Comparison of ENCODE assay signal across 19 cellular contexts in the genomic region with DNA sequence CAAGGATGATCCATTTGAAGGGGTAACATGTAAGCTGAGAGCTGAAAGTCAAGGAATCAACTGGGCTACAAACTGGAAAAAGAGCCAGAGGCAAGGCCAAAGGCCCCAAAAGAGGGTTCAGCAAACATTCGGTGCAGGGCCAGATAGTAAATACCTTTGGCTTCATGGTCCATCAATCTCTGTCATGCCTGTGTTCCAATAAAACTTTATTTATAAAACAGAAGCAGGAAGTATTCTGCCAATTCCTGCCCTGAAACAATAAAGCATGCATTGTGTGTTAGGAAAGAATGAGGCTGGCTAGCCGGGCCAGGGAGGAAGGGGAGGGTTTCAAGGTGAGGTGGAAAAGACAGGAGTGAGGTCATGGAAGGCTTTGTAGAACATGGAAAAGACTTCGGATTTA.
DNase-seq lines count a peak whose midpoint lies in the region; ATAC-seq and TF ChIP-seq lines count a peak whose summit lies in the region.
"Had no signal": no experiment of that assay in that cellular context is flagged by ENCODE, and none has a peak within 500 bp of the region (broad histone marks: within the 10 kb centered on the region; RNA-seq: fewer than 3 reads in every experiment).

No MANE protein-coding gene starts in this region.

- H3K4me1 ChIP-seq in IMR-90 (ENCODE audit: control insufficient read depth, insufficient read depth, low read length): peaks cover 6% of the 10 kb centered on the region
- peaks cover 12 to 14% of the 10 kb centered on the region in 2 experiments for H3K4me1 ChIP-seq in trophoblast cell (ENCODE audit: control insufficient read depth in 1 of 2, insufficient read depth in 2 of 2, low read length in 2 of 2)
- peaks cover 0 to 5% of the 10 kb centered on the region in 2 donors for H3K4me1 ChIP-seq in neuronal stem cell (ENCODE audit: control insufficient read depth in 2 of 2, insufficient read depth in 1 of 2, low read depth in 1 of 2, low read length in 2 of 2)

- H3K4me2 ChIP-seq in IMR-90 (ENCODE audit: low read depth, low read length): no peak overlapping the region
- no peak overlapping the region for H3K4me2 ChIP-seq in trophoblast cell (ENCODE audit: low read length)
- no peak overlapping the region for H3K4me2 ChIP-seq in neuronal stem cell (ENCODE audit: insufficient read depth, low read length, poor library complexity, severe bottlenecking)
- H3K4me2 ChIP-seq: A549, smooth muscle cell had no signal

- no peaks in the 10 kb centered on the region for H3K27me3 Mint-ChIP-seq in activated CD4-positive, alpha-beta T cell treated with anti-CD3 and anti-CD28 coated beads, Interleukin-2, amount 10 ng/mL, durations not matched to agents 7 days and 5 days
- H3K27me3 Mint-ChIP-seq in activated T-helper 1 cell treated with anti-CD3 and anti-CD28 coated beads, Interleukin-12 subunit alpha, Interleukin-12 subunit beta, Interleukin-2, Interleukin-4 antibody, amounts not matched to agents 30 ng/mL and 10 ng/mL and 1 ng/mL, durations not matched to agents 14 hours and 24 hours and 36 hours (ENCODE audit: insufficient read depth): no peaks in the 10 kb centered on the region
- H3K27me3 Mint-ChIP-seq in natural killer cell (ENCODE audit: low read depth in 2 of 2): no peaks in the 10 kb centered on the region
- H3K27me3 Mint-ChIP-seq: brain had no signal

- H3K14ac ChIP-seq in IMR-90 (replicated peaks; ENCODE audit: low read depth, low read length): no peak overlapping the region
- no peak overlapping the region for H3K14ac ChIP-seq in trophoblast cell (ENCODE audit: low read length)
- H3K14ac ChIP-seq in neuronal stem cell (ENCODE audit: low read length): no peak overlapping the region

- H2BK15ac ChIP-seq in IMR-90 (ENCODE audit: low read depth, low read length): no peak overlapping the region
- no peak overlapping the region for H2BK15ac ChIP-seq in neuronal stem cell (ENCODE audit: low read length)

- intact Hi-C loops in IMR-90 (cut with micrococcal nuclease): no loop called here
- intact Hi-C loops in activated T-helper 1 cell treated with anti-CD3 and anti-CD28 coated beads, Interleukin-12 subunit alpha, Interleukin-12 subunit beta, Interleukin-2, Interleukin-4 antibody, amounts not matched to agents 30 ng/mL and 10 ng/mL and 1 ng/mL, durations not matched to agents 14 hours and 24 hours and 36 hours (cut with micrococcal nuclease): loop anchor here (5.0 to 10.0 kb wide), 2 partner anchors 294 to 366 kb away; no protein-coding TSS in a partner anchor
- intact Hi-C loops in natural killer cell (cut with micrococcal nuclease): no loop called here

- no peak overlapping the region for H3K4me3 Mint-ChIP-seq in activated CD4-positive, alpha-beta T cell treated with anti-CD3 and anti-CD28 coated beads, Interleukin-2, amount 10 ng/mL, durations not matched to agents 7 days and 5 days
- no peak overlapping the region for H3K4me3 Mint-ChIP-seq in activated T-helper 1 cell treated with anti-CD3 and anti-CD28 coated beads, Interleukin-12 subunit alpha, Interleukin-12 subunit beta, Interleukin-2, Interleukin-4 antibody, amounts not matched to agents 30 ng/mL and 10 ng/mL and 1 ng/mL, durations not matched to agents 14 hours and 24 hours and 36 hours
- H3K4me3 Mint-ChIP-seq in natural killer cell: no peak overlapping the region
- H3K4me3 Mint-ChIP-seq: brain, nephron progenitor cell had no signal

- H3K4me3 ChIP-seq in IMR-90 (ENCODE audit: insufficient read depth, low read depth, low read length): no peak overlapping the region
- H3K4me3 ChIP-seq in trophoblast cell (ENCODE audit: low read depth, low read length): no peak overlapping the region
- no peak overlapping the region for H3K4me3 ChIP-seq in neuronal stem cell (ENCODE audit: low read length in 2 of 2)
- H3K4me3 ChIP-seq: A549, coronary artery, lung, smooth muscle cell, thoracic aorta had no signal

- BruUV-seq in IMR-90 (replicated peaks; lab: Mats Ljungman, UMichigan): no TSS peak

- peaks cover 18% of the 10 kb centered on the region for H3K9me3 Mint-ChIP-seq in activated CD4-positive, alpha-beta T cell treated with anti-CD3 and anti-CD28 coated beads, Interleukin-2, amount 10 ng/mL, durations not matched to agents 7 days and 5 days
- H3K9me3 Mint-ChIP-seq in activated T-helper 1 cell treated with anti-CD3 and anti-CD28 coated beads, Interleukin-12 subunit alpha, Interleukin-12 subunit beta, Interleukin-2, Interleukin-4 antibody, amounts not matched to agents 30 ng/mL and 10 ng/mL and 1 ng/mL, durations not matched to agents 14 hours and 24 hours and 36 hours: peaks cover 21% of the 10 kb centered on the region
- peaks cover 0 to 3% of the 10 kb centered on the region in 2 donors for H3K9me3 Mint-ChIP-seq in natural killer cell

- peak overlapping the region; percentile 99 for H3K27ac Mint-ChIP-seq in activated CD4-positive, alpha-beta T cell treated with anti-CD3 and anti-CD28 coated beads, Interleukin-2, amount 10 ng/mL, durations not matched to agents 7 days and 5 days
- H3K27ac Mint-ChIP-seq in activated T-helper 1 cell treated with anti-CD3 and anti-CD28 coated beads, Interleukin-12 subunit alpha, Interleukin-12 subunit beta, Interleukin-2, Interleukin-4 antibody, amounts not matched to agents 30 ng/mL and 10 ng/mL and 1 ng/mL, durations not matched to agents 14 hours and 24 hours and 36 hours: peak overlapping the region; percentile 94
- H3K27ac Mint-ChIP-seq in natural killer cell: peak overlapping the region; percentile 97 to 98
- H3K27ac Mint-ChIP-seq: brain, nephron progenitor cell had no signal

- no peak for TF ChIP-seq RAD21 in IMR-90 (IDR thresholded peaks at IDR 0.05; ENCODE audit: low read length)

- TF ChIP-seq POLR2A in IMR-90 (IDR thresholded peaks at IDR 0.05; ENCODE audit: low read depth, low read length): no peak

- H4K12ac ChIP-seq in trophoblast cell (ENCODE audit: low read depth, low read length): no peak overlapping the region

- no peak overlapping the region for H2BK120ac ChIP-seq in IMR-90 (ENCODE audit: low read depth, low read length)
- H2BK120ac ChIP-seq in trophoblast cell (ENCODE audit: insufficient read depth, low read length, poor library complexity): no peak overlapping the region
- H2BK120ac ChIP-seq in neuronal stem cell (ENCODE audit: low read depth, low read length): no peak overlapping the region

- H3K79me2 ChIP-seq in trophoblast cell (ENCODE audit: control insufficient read depth, insufficient read depth, low read length, poor library complexity): no peaks in the 10 kb centered on the region

- H3K27ac ChIP-seq in IMR-90 (ENCODE audit: insufficient read depth, low read length): no peak overlapping the region
- no peak overlapping the region for H3K27ac ChIP-seq in trophoblast cell (ENCODE audit: low read depth, low read length)
- no peak overlapping the region for H3K27ac ChIP-seq in neuronal stem cell (replicated peaks; ENCODE audit: low read length)
- H3K27ac ChIP-seq: A549, C4-2B, coronary artery, thoracic aorta had no signal

- no peak overlapping the region for H2BK12ac ChIP-seq in trophoblast cell (ENCODE audit: low read length)
- no peak overlapping the region for H2BK12ac ChIP-seq in neuronal stem cell (ENCODE audit: low read length)

- H4K91ac ChIP-seq in IMR-90 (ENCODE audit: insufficient read depth, low read depth, low read length) (no peak overlapping the region), trophoblast cell (ENCODE audit: low read depth, low read length) (no peak overlapping the region), neuronal stem cell (ENCODE audit: low read depth, low read length, poor library complexity) (no peak overlapping the region)

- TF ChIP-seq CTCF in IMR-90 (conservative IDR thresholded peaks at IDR 0.05; ENCODE audit: low read depth, low read length) (no peak), natural killer cell (IDR thresholded peaks at IDR 0.05) (no peak)

- H3K56ac ChIP-seq in IMR-90 (ENCODE audit: extremely low read depth, insufficient read depth, low read length): no peak overlapping the region

- in situ Hi-C loops in IMR-90 (cut with MboI; ENCODE audit: low sequenced_read_pairs): no loop called here

- H2BK5ac ChIP-seq in IMR-90 (ENCODE audit: low read depth, low read length, poor library complexity, severe bottlenecking): no peak overlapping the region
- no peak overlapping the region for H2BK5ac ChIP-seq in trophoblast cell (ENCODE audit: low read depth, low read length, poor library complexity)
- no peak overlapping the region for H2BK5ac ChIP-seq in neuronal stem cell (ENCODE audit: low read length)

- peaks cover 5% of the 10 kb centered on the region for H3K36me3 Mint-ChIP-seq in activated CD4-positive, alpha-beta T cell treated with anti-CD3 and anti-CD28 coated beads, Interleukin-2, amount 10 ng/mL, durations not matched to agents 7 days and 5 days (ENCODE audit: low read depth)
- peaks cover 16% of the 10 kb centered on the region for H3K36me3 Mint-ChIP-seq in activated T-helper 1 cell treated with anti-CD3 and anti-CD28 coated beads, Interleukin-12 subunit alpha, Interleukin-12 subunit beta, Interleukin-2, Interleukin-4 antibody, amounts not matched to agents 30 ng/mL and 10 ng/mL and 1 ng/mL, durations not matched to agents 14 hours and 24 hours and 36 hours (ENCODE audit: low read depth)
- peaks cover 12% of the 10 kb centered on the region for H3K36me3 Mint-ChIP-seq in natural killer cell
- H3K36me3 Mint-ChIP-seq: brain had no signal

- DNase-seq in activated CD4-positive, alpha-beta T cell treated with anti-CD3 and anti-CD28 coated beads, Interleukin-2, amount 10 ng/mL, durations not matched to agents 7 days and 5 days: no peak
- no peak for DNase-seq in activated CD4-positive, alpha-beta T cell treated with anti-CD3 and anti-CD28 coated beads for 1 hour
- DNase-seq in IMR-90 (no peak), natural killer cell (no peak), NCI-H2227 treated with DMSO at 0.1 percent for 48 hours (lab: John Stamatoyannopoulos, UW) (no peak), trophoblast cell (no peak), neuronal stem cell (ENCODE audit: low spot score) (no peak)
- no peak for DNase-seq in activated T-helper 1 cell treated with anti-CD3 and anti-CD28 coated beads, Interleukin-12 subunit alpha, Interleukin-12 subunit beta, Interleukin-2, Interleukin-4 antibody, amounts not matched to agents 30 ng/mL and 10 ng/mL and 1 ng/mL, durations not matched to agents 14 hours and 24 hours and 36 hours (ENCODE audit: low spot score)
- DNase-seq: DMS79; NCI-H187; nephron progenitor cell; stimulated activated CD8-positive, alpha-beta memory T cell treated with anti-CD3 and anti-CD28 coated beads, Interleukin-4, amount 100 ng/mL, for 48 hours had no signal

- dilution Hi-C loops in IMR-90 (cut with HindIII; ENCODE audit: low sequenced_read_pairs, unreplicated experiment): no loop called here

- H3K4ac ChIP-seq in IMR-90 (ENCODE audit: low read depth, low read length): no peak overlapping the region
- H3K4ac ChIP-seq in trophoblast cell (ENCODE audit: low read depth, low read length): no peak overlapping the region
- H3K4ac ChIP-seq in neuronal stem cell (ENCODE audit: low read length): no peak overlapping the region

- no peak overlapping the region for H2BK20ac ChIP-seq in IMR-90 (ENCODE audit: low read depth, low read length)

- 82% methylated on average over 2 of the region's 3 CpGs; no CpG with 5 or more reads in 1 of the 2 experiments for WGBS in IMR-90 (ENCODE audit: extremely low coverage in 2 of 2, insufficient read length in 1 of 2), 2 experiments
- WGBS in trophoblast cell (ENCODE audit: extremely low coverage, insufficient coverage, insufficient read length): no CpG with 5 or more reads among the region's 3 CpGs
- WGBS in neuronal stem cell (ENCODE audit: extremely low coverage in 2 of 2, insufficient read length in 2 of 2, insufficient replicate concordance in 1 of 2), 2 donors: no CpG with 5 or more reads among the region's 3 CpGs

- H2AK5ac ChIP-seq in IMR-90 (ENCODE audit: low read depth, low read length) (0 out of 2 replicates have a peak overlapping the region, but pooled peaks have one; percentile 3), trophoblast cell (ENCODE audit: low read length) (no peak overlapping the region), neuronal stem cell (ENCODE audit: low read depth, low read length) (no peak overlapping the region)

- H3K23ac ChIP-seq in IMR-90 (ENCODE audit: low read depth, low read length) (no peak overlapping the region), trophoblast cell (ENCODE audit: low read length) (no peak overlapping the region), neuronal stem cell (ENCODE audit: low read depth, low read length, poor library complexity) (no peak overlapping the region)

- CTCF ChIA-PET in activated CD4-positive, alpha-beta T cell treated with anti-CD3 and anti-CD28 coated beads, Interleukin-2, amount 10 ng/mL, durations not matched to agents 7 days and 5 days (lab: Charles Lee): interaction anchor here (0.9 to 3.4 kb wide), 3 partner anchors 9 to 71 kb away, joined by 3 to 12 read pairs (median 3); no protein-coding TSS in a partner anchor
- CTCF ChIA-PET in IMR-90 (lab: Yijun Ruan, JAX): no interaction called here

- H3K9me3 ChIP-seq in IMR-90 (ENCODE audit: control insufficient read depth, insufficient read depth, low read length) (no peaks in the 10 kb centered on the region), trophoblast cell (ENCODE audit: insufficient read depth, low read depth, low read length) (peaks cover 5% of the 10 kb centered on the region), neuronal stem cell (replicated peaks in 1 of 2; ENCODE audit: control insufficient read depth in 2 of 2, insufficient read depth in 1 of 2, low read depth in 1 of 2, low read length in 2 of 2) (peaks cover 2 to 5% of the 10 kb centered on the region in 2 donors)
- H3K9me3 ChIP-seq: thoracic aorta had no signal

- H3K27me3 ChIP-seq in IMR-90 (ENCODE audit: control insufficient read depth, insufficient read depth, low read length): no peaks in the 10 kb centered on the region
- no peaks in the 10 kb centered on the region for H3K27me3 ChIP-seq in trophoblast cell (ENCODE audit: insufficient read depth, low read length)
- no peaks in the 10 kb centered on the region for H3K27me3 ChIP-seq in neuronal stem cell (ENCODE audit: control insufficient read depth in 3 of 3, insufficient read depth in 3 of 3, low read depth in 1 of 3, low read length in 3 of 3)

- no peak overlapping the region for H4K5ac ChIP-seq in IMR-90 (ENCODE audit: low read depth, low read length)

- POLR2A ChIA-PET in activated CD4-positive, alpha-beta T cell treated with anti-CD3 and anti-CD28 coated beads, Interleukin-2, amount 10 ng/mL, durations not matched to agents 7 days and 5 days (lab: Charles Lee): no interaction called here
- POLR2A ChIA-PET in IMR-90 (lab: Charles Lee; ENCODE audit: unreplicated experiment): no interaction called here

- no peak overlapping the region for H3K9ac ChIP-seq in IMR-90 (ENCODE audit: low read depth, low read length)
- no peak overlapping the region for H3K9ac ChIP-seq in trophoblast cell (ENCODE audit: low read length)
- no peak overlapping the region for H3K9ac ChIP-seq in neuronal stem cell (ENCODE audit: low read depth, low read length, poor library complexity)

- H2AFZ ChIP-seq in IMR-90 (replicated peaks; ENCODE audit: low read length, poor library complexity): no peak overlapping the region
- no peak overlapping the region for H2AFZ ChIP-seq in trophoblast cell (ENCODE audit: insufficient read depth, low read length, poor library complexity)
- no peak overlapping the region for H2AFZ ChIP-seq in neuronal stem cell (ENCODE audit: low read length)

- no peak overlapping the region for H4K8ac ChIP-seq in IMR-90 (ENCODE audit: low read depth in 2 of 2, low read length in 2 of 2)
- H4K8ac ChIP-seq in trophoblast cell (ENCODE audit: low read depth, low read length): no peak overlapping the region
- no peak overlapping the region for H4K8ac ChIP-seq in neuronal stem cell (ENCODE audit: low read depth, low read length)

- H3K18ac ChIP-seq in IMR-90 (ENCODE audit: low read depth, low read length): no peak overlapping the region
- no peak overlapping the region for H3K18ac ChIP-seq in trophoblast cell (ENCODE audit: low read length)
- H3K18ac ChIP-seq in neuronal stem cell (ENCODE audit: low read length): no peak overlapping the region

- H3K9me1 ChIP-seq in IMR-90 (ENCODE audit: insufficient read depth, low read length): peaks cover 3% of the 10 kb centered on the region; the same call in 1 of the 2 replicates

- ATAC-seq in IMR-90 (ENCODE audit: low read depth): no peak
- ATAC-seq in natural killer cell: no peak
- ATAC-seq: A549 had no signal

- no peaks in the 10 kb centered on the region for H4K20me1 ChIP-seq in IMR-90 (ENCODE audit: insufficient read depth, low read length)

- H2AK9ac ChIP-seq in IMR-90 (replicated peaks; ENCODE audit: low read depth, low read length, poor library complexity): no peak overlapping the region

- H3K79me1 ChIP-seq in IMR-90 (ENCODE audit: low read depth in 1 of 2, low read length in 2 of 2) (no peaks in the 10 kb centered on the region), trophoblast cell (ENCODE audit: low read length) (no peaks in the 10 kb centered on the region), neuronal stem cell (ENCODE audit: low read depth, low read length) (no peaks in the 10 kb centered on the region)

- H3K36me3 ChIP-seq in IMR-90 (ENCODE audit: control insufficient read depth, insufficient read depth, low read length): no peaks in the 10 kb centered on the region
- H3K36me3 ChIP-seq in trophoblast cell (ENCODE audit: control insufficient read depth in 1 of 2, insufficient read depth in 2 of 2, low read length in 2 of 2): no peaks in the 10 kb centered on the region
- H3K36me3 ChIP-seq in neuronal stem cell (replicated peaks in 1 of 2; ENCODE audit: control insufficient read depth in 2 of 2, insufficient read depth in 2 of 2, low read length in 2 of 2): no peaks in the 10 kb centered on the region
- H3K36me3 ChIP-seq: thoracic aorta had no signal

- peaks cover 63% of the 10 kb centered on the region for H3K4me1 Mint-ChIP-seq in activated CD4-positive, alpha-beta T cell treated with anti-CD3 and anti-CD28 coated beads, Interleukin-2, amount 10 ng/mL, durations not matched to agents 7 days and 5 days
- peaks cover 68% of the 10 kb centered on the region for H3K4me1 Mint-ChIP-seq in activated T-helper 1 cell treated with anti-CD3 and anti-CD28 coated beads, Interleukin-12 subunit alpha, Interleukin-12 subunit beta, Interleukin-2, Interleukin-4 antibody, amounts not matched to agents 30 ng/mL and 10 ng/mL and 1 ng/mL, durations not matched to agents 14 hours and 24 hours and 36 hours (ENCODE audit: low read depth)
- H3K4me1 Mint-ChIP-seq in natural killer cell: peaks cover 50 to 57% of the 10 kb centered on the region in 2 donors
